In genomic region chr19:46015961-46016425, GRCh38 we compare ENCODE assay signal across 9 cellular contexts. TPM values are rescaled to one million over a fixed set of nuclear protein-coding genes. Genes with fewer than 3 reads are reported as not detected.
DNase-seq lines count a peak whose midpoint lies in the region; ATAC-seq and TF ChIP-seq lines count a peak whose summit lies in the region.
"Had no signal": no experiment of that assay in that cellular context is flagged by ENCODE, and none has a peak within 500 bp of the region (broad histone marks: within the 10 kb centered on the region; RNA-seq: fewer than 3 reads in every experiment).

No MANE protein-coding gene starts in this region.

- H3K27ac ChIP-seq in CD8-positive, alpha-beta T cell (ENCODE audit: low read depth, low read length) = no peak overlapping the region
- H3K27ac ChIP-seq in right cardiac atrium (ENCODE audit: low read length) (no peak overlapping the region), smooth muscle cell (ENCODE audit: low read depth) (no peak overlapping the region)
- H3K27ac ChIP-seq: epithelial cell of prostate had no signal

- POLR2A ChIA-PET in CD8-positive, alpha-beta T cell (lab: Charles Lee) = interaction anchor here (1.2 kb wide), 1 partner anchor 247 kb away, joined by 7 read pairs; the partner anchor contains the start of gene SIX5

- intact Hi-C loops in CD8-positive, alpha-beta T cell (cut with DNase I, micrococcal nuclease) = loop anchor here (1.0 to 2.0 kb wide), 9 partner anchors 15 to 246 kb away; partner anchors contain the start of genes CCDC61 (in 2 of the 2), FOXA3 (in 1 of the 2) and SYMPK (in 1 of the 2)
- intact Hi-C loops in right cardiac atrium (cut with DNase I) = no loop called here

- peak overlapping the region; percentile 51 for H2AFZ ChIP-seq in smooth muscle cell (ENCODE audit: low read depth)

- no peaks in the 10 kb centered on the region for H3K27me3 ChIP-seq in CD8-positive, alpha-beta T cell (ENCODE audit: insufficient read depth, low read length)
- H3K27me3 ChIP-seq in right cardiac atrium (ENCODE audit: control insufficient read depth, insufficient read depth) (no peaks in the 10 kb centered on the region), smooth muscle cell (ENCODE audit: low read depth) (peaks cover 37% of the 10 kb centered on the region)

- peaks cover 13% of the 10 kb centered on the region for H3K27me3 Mint-ChIP-seq in CD8-positive, alpha-beta T cell (ENCODE audit: low read depth)

- H3K27ac Mint-ChIP-seq in CD8-positive, alpha-beta T cell = peak overlapping the region; percentile 28

- H3K4me1 ChIP-seq in CD8-positive, alpha-beta T cell (ENCODE audit: insufficient read depth, low read length) = peaks cover 12% of the 10 kb centered on the region
- H3K4me1 ChIP-seq in right cardiac atrium (ENCODE audit: control insufficient read depth, insufficient read depth, low read length) (peaks cover 4% of the 10 kb centered on the region), smooth muscle cell (ENCODE audit: low read depth) (peaks cover 4% of the 10 kb centered on the region)

- H3K4me3 ChIP-seq in CD8-positive, alpha-beta T cell (ENCODE audit: low read depth, low read length) = peak overlapping the region; percentile 93
- H3K4me3 ChIP-seq in NB4 (ENCODE audit: low read depth, low read length) (no peak overlapping the region), right cardiac atrium (ENCODE audit: low read length) (peak overlapping the region; percentile 94), smooth muscle cell (peak overlapping the region; percentile 55)

- no peaks in the 10 kb centered on the region for H3K36me3 ChIP-seq in CD8-positive, alpha-beta T cell (ENCODE audit: insufficient read depth, low read length)
- no peaks in the 10 kb centered on the region for H3K36me3 ChIP-seq in smooth muscle cell (ENCODE audit: low read depth)

- H3K9ac ChIP-seq in smooth muscle cell (ENCODE audit: low read depth) = no peak overlapping the region

- H3K79me2 ChIP-seq in smooth muscle cell (ENCODE audit: low read depth) = no peaks in the 10 kb centered on the region

- peak overlapping the region; percentile 87 for H3K4me3 Mint-ChIP-seq in CD8-positive, alpha-beta T cell

- H3K4me1 Mint-ChIP-seq in CD8-positive, alpha-beta T cell (ENCODE audit: low read depth) = peaks cover 17% of the 10 kb centered on the region

- H3K9me3 ChIP-seq in CD8-positive, alpha-beta T cell (ENCODE audit: low read length) = no peaks in the 10 kb centered on the region
- H3K9me3 ChIP-seq in right cardiac atrium (ENCODE audit: control insufficient read depth, low read length) (no peaks in the 10 kb centered on the region), smooth muscle cell (replicated peaks; ENCODE audit: low read depth) (no peaks in the 10 kb centered on the region)

- peak; percentile 48 for ATAC-seq in CD8-positive, alpha-beta T cell
- ATAC-seq in right cardiac atrium = peak; percentile 17 to 20

- DNase-seq in CD8-positive, alpha-beta T cell = peak in 6 of 7 experiments; percentile 19 to 59 (median 40)
- DNase-seq in NB4 (ENCODE audit: low read depth) (peak; percentile 7), right cardiac atrium (peak in 1 of 3 donors; percentile 60), smooth muscle cell (lab: John Stamatoyannopoulos, UW; ENCODE audit: unreplicated experiment) (no peak), H4 (ENCODE audit: low spot score) (no peak), NCI-H2081 (lab: John Stamatoyannopoulos, UW) (no peak), mucosa of gallbladder (ENCODE audit: low spot score) (no peak)
- peak; percentile 39 for DNase-seq in activated naive CD4-positive, alpha-beta T cell treated with anti-CD3 and anti-CD28 coated beads, Interleukin-2, amount 50 U/mL, for 16 hours

- no peak for TF ChIP-seq POLR2A in NB4 (IDR thresholded peaks at IDR 0.05; ENCODE audit: extremely low read depth, insufficient read length)

- no peak for TF ChIP-seq CTCF in CD8-positive, alpha-beta T cell (IDR thresholded peaks at IDR 0.05)
- TF ChIP-seq CTCF in NB4 (IDR thresholded peaks at IDR 0.05; ENCODE audit: low read depth, low read length) (no peak), smooth muscle cell (IDR thresholded peaks at IDR 0.05; ENCODE audit: borderline replicate concordance, insufficient read depth, poor library complexity, severe bottlenecking) (no peak)

- H3K4me2 ChIP-seq in smooth muscle cell = peak overlapping the region; percentile 95

- H3F3A ChIP-seq in smooth muscle cell (ENCODE audit: low read depth) = no peaks in the 10 kb centered on the region

- peaks cover 26% of the 10 kb centered on the region for H4K20me1 ChIP-seq in smooth muscle cell (ENCODE audit: low read depth)

- no peaks in the 10 kb centered on the region for H3K9me3 Mint-ChIP-seq in CD8-positive, alpha-beta T cell

- peaks cover 5% of the 10 kb centered on the region for H3K36me3 Mint-ChIP-seq in CD8-positive, alpha-beta T cell

- 2% methylated on average over 54 of the region's 54 CpGs for WGBS in right cardiac atrium
- WGBS in smooth muscle cell (ENCODE audit: low lambda C conversion rate) = 11% methylated on average over 22 of the region's 54 CpGs

- CTCF ChIA-PET in CD8-positive, alpha-beta T cell (lab: Charles Lee) = no interaction called here

RNA-seq across cellular contexts. Expression of gene PGLYRP1, which starts 6.9 kb away (rescaled TPM):
- total RNA-seq in CD8-positive, alpha-beta T cell = not detected
- total RNA-seq in right cardiac atrium = not detected
- polyA plus RNA-seq in right cardiac atrium = not detected
- total RNA-seq in smooth muscle cell = not detected in 2 replicates
- polyA plus RNA-seq in smooth muscle cell = not detected in 2 replicates
- not detected in 2 replicates for total RNA-seq in H4 (2014; rRNA removed; shearing (Covaris generic))
- not detected for total RNA-seq in mucosa of gallbladder

RNA-seq across cellular contexts. Expression of gene CCDC61, which starts 20.7 kb away (rescaled TPM):
- total RNA-seq in CD8-positive, alpha-beta T cell = 1 to 10 TPM; 4.9 to 6.2 TPM
- 10 to 100 TPM in 1 of 4 donors, 1 to 10 TPM in 3; 7.1 to 12.7 (median 9.6) TPM for total RNA-seq in right cardiac atrium
- 7.9 TPM for polyA plus RNA-seq in right cardiac atrium
- total RNA-seq in smooth muscle cell = 5.3 and 10.0 TPM in 2 replicates
- polyA plus RNA-seq in smooth muscle cell = 7.0 and 8.3 TPM in 2 replicates
- 1.4 and 3.7 TPM in 2 replicates for total RNA-seq in H4 (2014; rRNA removed; shearing (Covaris generic))
- 24.1 TPM for total RNA-seq in mucosa of gallbladder

RNA-seq across cellular contexts. Expression of gene IGFL4, which starts 24.8 kb away (rescaled TPM):
- not detected for total RNA-seq in CD8-positive, alpha-beta T cell
- total RNA-seq in right cardiac atrium = not detected
- not detected for polyA plus RNA-seq in right cardiac atrium
- total RNA-seq in smooth muscle cell = 0.45 and 0.85 TPM in 2 replicates
- polyA plus RNA-seq in smooth muscle cell = 1.0 TPM in 1 of 2 replicates, not detected in the other
- not detected in 2 replicates for total RNA-seq in H4 (2014; rRNA removed; shearing (Covaris generic))
- not detected for total RNA-seq in mucosa of gallbladder

RNA-seq across cellular contexts. Expression of gene NOVA2, which starts 42.3 kb away (rescaled TPM):
- total RNA-seq in CD8-positive, alpha-beta T cell = not detected
- 1 to 10 TPM; 3.8 to 5.4 (median 3.9) TPM for total RNA-seq in right cardiac atrium
- polyA plus RNA-seq in right cardiac atrium = 3.3 TPM
- total RNA-seq in smooth muscle cell = 0.04 TPM in 2 replicates
- polyA plus RNA-seq in smooth muscle cell = 0.24 TPM in 1 of 2 replicates, not detected in the other
- total RNA-seq in H4 (2014; rRNA removed; shearing (Covaris generic)) = 0.19 and 0.37 TPM in 2 replicates
- total RNA-seq in mucosa of gallbladder = 3.1 TPM

Comparison
In these comparisons a context has a peak if more than half of its experiments do, and no peak if none do; other contexts are left out.
1. DNase-seq: peak in CD8-positive, alpha-beta T cell (6 of 7), NB4 (single experiment) and activated naive CD4-positive, alpha-beta T cell treated with anti-CD3 and anti-CD28 coated beads, Interleukin-2, amount 50 U/mL, for 16 hours (single experiment); none in smooth muscle cell (single experiment), H4 (single experiment), NCI-H2081 (0 of 2) and mucosa of gallbladder (single experiment).
2. intact Hi-C loops: an anchor here in CD8-positive, alpha-beta T cell (1.0 to 2.0 kb wide); none called in right cardiac atrium.